ENCODE assay signal across 17 cellular contexts in the genomic region with DNA sequence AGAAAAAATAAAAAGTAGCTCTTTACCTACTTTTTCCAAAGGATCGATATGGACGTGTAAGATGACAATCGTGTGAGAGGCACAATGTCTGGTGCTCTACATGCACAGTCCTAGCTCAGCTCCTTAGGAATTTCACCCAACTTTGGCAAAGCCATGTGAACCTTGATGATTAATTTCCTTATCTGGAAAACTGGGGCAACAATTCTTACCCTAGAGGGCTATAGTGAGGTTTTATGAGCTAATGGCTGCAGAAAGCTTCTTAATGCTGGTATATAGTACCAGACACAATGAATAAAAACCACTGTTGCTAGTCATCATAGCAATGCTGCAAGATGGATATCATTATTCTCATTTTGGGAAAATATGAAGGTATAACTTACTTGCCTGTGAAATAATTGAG.
A peak's percentile ranks its signal among the peaks of the same experiment; 100 is the strongest.
DNase-seq lines count a peak whose midpoint lies in the region; ATAC-seq and TF ChIP-seq lines count a peak whose summit lies in the region.
"Had no signal": no experiment of that assay in that cellular context is flagged by ENCODE, and none has a peak within 500 bp of the region (broad histone marks: within the 10 kb centered on the region; RNA-seq: fewer than 3 reads in every experiment).

No MANE protein-coding gene starts in this region.

- H3K4me3 Mint-ChIP-seq in effector memory CD8-positive, alpha-beta T cell: no peak overlapping the region

- no peak overlapping the region for H3K27ac Mint-ChIP-seq in effector memory CD8-positive, alpha-beta T cell
- no peak overlapping the region for H3K27ac Mint-ChIP-seq in activated naive CD4-positive, alpha-beta T cell treated with anti-CD3 and anti-CD28 coated beads, Interleukin-2, amount 50 U/mL, for 72 hours

- H3K36me3 ChIP-seq in brain microvascular endothelial cell (replicated peaks): no peaks in the 10 kb centered on the region

- peaks cover 14 to 25% of the 10 kb centered on the region in 2 donors for H3K27me3 Mint-ChIP-seq in effector memory CD8-positive, alpha-beta T cell

- H3K27ac ChIP-seq in brain microvascular endothelial cell: no peak overlapping the region

- H3K27me3 ChIP-seq in brain microvascular endothelial cell (replicated peaks): no peaks in the 10 kb centered on the region

- in situ Hi-C loops in brain microvascular endothelial cell (cut with HindIII; ENCODE audit: low pct_ligation_motif_present, low sequenced_read_pairs): no loop called here

- no peak for ATAC-seq in effector memory CD8-positive, alpha-beta T cell (replicated peaks)
- ATAC-seq in activated naive CD4-positive, alpha-beta T cell treated with anti-CD3 and anti-CD28 coated beads, Interleukin-2, amount 50 U/mL, for 72 hours: no peak

- no peaks in the 10 kb centered on the region for H3K4me1 Mint-ChIP-seq in effector memory CD8-positive, alpha-beta T cell (ENCODE audit: low read depth in 2 of 2)

- TF ChIP-seq CTCF in brain microvascular endothelial cell (IDR thresholded peaks at IDR 0.05; ENCODE audit: low read depth, low read length, missing control alignments): no peak

- H3K4me3 ChIP-seq in brain microvascular endothelial cell (ENCODE audit: low read depth, low read length): no peak overlapping the region

- H3K36me3 Mint-ChIP-seq in effector memory CD8-positive, alpha-beta T cell (ENCODE audit: insufficient read depth): no peaks in the 10 kb centered on the region
- H3K36me3 Mint-ChIP-seq in activated naive CD4-positive, alpha-beta T cell treated with anti-CD3 and anti-CD28 coated beads, Interleukin-2, amount 50 U/mL, for 72 hours: no peaks in the 10 kb centered on the region

- H3K9me3 Mint-ChIP-seq in effector memory CD8-positive, alpha-beta T cell: no peaks in the 10 kb centered on the region
- no peaks in the 10 kb centered on the region for H3K9me3 Mint-ChIP-seq in activated naive CD4-positive, alpha-beta T cell treated with anti-CD3 and anti-CD28 coated beads, Interleukin-2, amount 50 U/mL, for 72 hours

- DNase-seq in Daoy (ENCODE audit: low read depth) (peak; percentile 39), HT1080 (ENCODE audit: low read depth) (peak; percentile 48), brain microvascular endothelial cell (peak; percentile 35), glomerular endothelial cell (ENCODE audit: extremely low read depth, low read depth, low spot score) (peak; percentile 36), SHP77 treated with DMSO at 0.1 percent for 48 hours (lab: John Stamatoyannopoulos, UW) (no peak)
- DNase-seq in activated CD4-positive, alpha-beta T cell treated with anti-CD3 and anti-CD28 coated beads for 48 hours: no peak
- DNase-seq in effector memory CD8-positive, alpha-beta T cell: no peak
- DNase-seq in activated naive CD4-positive, alpha-beta T cell treated with anti-CD3 and anti-CD28 coated beads, Interleukin-2, amount 50 U/mL, for 72 hours (ENCODE audit: low spot score in 2 of 2): no peak
- DNase-seq: Caco-2; DMS53; GOT3; Karpas-422; NCI-H2081 treated with DMSO at 0.1 percent for 48 hours; NCI-H2227 treated with DMSO at 0.1 percent for 48 hours; NCI-H526 treated with DMSO at 0.1 percent for 48 hours; NK-92 treated with Interleukin-12 subunit alpha and Interleukin-12 subunit beta, amount 100 ng/mL, for 24 hours; OCI-M1 had no signal

Comparison
In these comparisons a context has a peak if more than half of its experiments do, and no peak if none do; other contexts are left out.
1. DNase-seq: peak in Daoy (single experiment), HT1080 (single experiment), brain microvascular endothelial cell (single experiment) and glomerular endothelial cell (single experiment); none in activated CD4-positive, alpha-beta T cell treated with anti-CD3 and anti-CD28 coated beads for 48 hours (single experiment), effector memory CD8-positive, alpha-beta T cell (0 of 3), SHP77 treated with DMSO at 0.1 percent for 48 hours (single experiment) and activated naive CD4-positive, alpha-beta T cell treated with anti-CD3 and anti-CD28 coated beads, Interleukin-2, amount 50 U/mL, for 72 hours (0 of 2).